Comparison of ENCODE assay signal across 9 cellular contexts in genomic region chr2:205683991-205684390, GRCh38. TPM values are rescaled to one million over a fixed set of nuclear protein-coding genes. Genes with fewer than 3 reads are reported as not detected.
DNase-seq lines count a peak whose midpoint lies in the region; ATAC-seq and TF ChIP-seq lines count a peak whose summit lies in the region.
"Had no signal": no experiment of that assay in that cellular context is flagged by ENCODE, and none has a peak within 500 bp of the region (broad histone marks: within the 10 kb centered on the region; RNA-seq: fewer than 3 reads in every experiment).

No MANE protein-coding gene starts in this region.

- no peak overlapping the region for H2AFZ ChIP-seq in parathyroid adenoma

- DNase-seq in RWPE1 (ENCODE audit: low spot score) (no peak), fibroblast of mammary gland (ENCODE audit: low read depth) (no peak), posterior vena cava (ENCODE audit: low spot score) (no peak)
- no peak for DNase-seq in stimulated activated CD4-positive, alpha-beta T cell treated with anti-CD3 and anti-CD28 coated beads, Interleukin-4, amount 100 ng/mL, for 1 hour
- DNase-seq in activated CD4-positive, CD25-positive, alpha-beta regulatory T cell treated with anti-CD3 and anti-CD28 coated beads, Interleukin-2, amount 50 U/mL, for 72 hours: no peak
- DNase-seq: KBM-7 had no signal

- CTCF ChIA-PET in RWPE1 (lab: Yijun Ruan, JAX): interaction anchor here (1.0 kb wide), 1 partner anchor 8 kb away, joined by 5 read pairs; no protein-coding TSS in a partner anchor

- H3K36me3 ChIP-seq in BLaER1 treated with 17β-estradiol and CSF1 and Interleukin-3, amounts not matched to agents 10 nM and 100 nM: no peaks in the 10 kb centered on the region
- H3K36me3 ChIP-seq in parathyroid adenoma (ENCODE audit: control insufficient read depth, insufficient read depth, low read length): no peaks in the 10 kb centered on the region

- H3K27me3 ChIP-seq in BLaER1 treated with 17β-estradiol and CSF1 and Interleukin-3, amounts not matched to agents 10 nM and 100 nM: peaks cover 61 to 78% (median 71%) of the 10 kb centered on the region in 11 experiments
- H3K27me3 ChIP-seq in parathyroid adenoma (ENCODE audit: control insufficient read depth, insufficient read depth, low read length): peaks cover 2% of the 10 kb centered on the region

- POLR2A ChIA-PET in RWPE1 (lab: Yijun Ruan, JAX; ENCODE audit: low non-redundant PET): no interaction called here

- H3K4me3 ChIP-seq in BLaER1 treated with 17β-estradiol and CSF1 and Interleukin-3, amounts not matched to agents 10 nM and 100 nM: peak overlapping the region in 6 of 10 experiments; percentile 65 to 73 (median 68); a peak in 10 of 20 replicates
- peak overlapping the region; percentile 56 for H3K4me3 ChIP-seq in fibroblast of mammary gland (ENCODE audit: control insufficient read depth, low read depth, low read length)
- peak overlapping the region; percentile 61 for H3K4me3 ChIP-seq in parathyroid adenoma (ENCODE audit: low read depth, low read length)

- H3K9ac ChIP-seq in BLaER1 treated with 17β-estradiol and CSF1 and Interleukin-3, amounts not matched to agents 10 nM and 100 nM: peak overlapping the region in 2 of 11 experiments; percentile 77 to 84; a peak in 4 of 22 replicates
- H3K9ac ChIP-seq in parathyroid adenoma: no peak overlapping the region

- peaks cover 0 to 48% (median 7%) of the 10 kb centered on the region in 11 experiments; a peak in 9 of 22 replicates for H4K20me1 ChIP-seq in BLaER1 treated with 17β-estradiol and CSF1 and Interleukin-3, amounts not matched to agents 10 nM and 100 nM

- ATAC-seq in GM18873 (IDR thresholded peaks at IDR 0.05; ENCODE audit: low FRiP score, unreplicated experiment): no peak

- intact Hi-C loops in posterior vena cava (cut with DNase I): loop anchor here (5.0 to 10.0 kb wide), 2 partner anchors 241 to 1437 kb away; no protein-coding TSS in a partner anchor

- H3K79me2 ChIP-seq in parathyroid adenoma: no peaks in the 10 kb centered on the region

- no peaks in the 10 kb centered on the region for H3K9me3 ChIP-seq in BLaER1 treated with 17β-estradiol and CSF1 and Interleukin-3, amounts not matched to agents 10 nM and 100 nM (replicated peaks in 1 of 11)
- no peaks in the 10 kb centered on the region for H3K9me3 ChIP-seq in parathyroid adenoma (ENCODE audit: control insufficient read depth, low read length)

- peak overlapping the region; percentile 97 to 100 (median 98) for H3K4me2 ChIP-seq in BLaER1 treated with 17β-estradiol and CSF1 and Interleukin-3, amounts not matched to agents 10 nM and 100 nM
- H3K4me2 ChIP-seq in parathyroid adenoma (ENCODE audit: low read length): peak overlapping the region; percentile 73

- TF ChIP-seq CTCF in RWPE1 (conservative IDR thresholded peaks at IDR 0.05; ENCODE audit: low read depth) (no peak), fibroblast of mammary gland (conservative IDR thresholded peaks at IDR 0.05; ENCODE audit: control insufficient read depth, insufficient read depth, low read depth, low read length) (no peak), parathyroid adenoma (IDR thresholded peaks at IDR 0.05) (no peak)

- peak overlapping the region in 1 of 11 experiments; percentile 1; a peak in 1 of 22 replicates for H3K27ac ChIP-seq in BLaER1 treated with 17β-estradiol and CSF1 and Interleukin-3, amounts not matched to agents 10 nM and 100 nM
- peak overlapping the region; percentile 26; the same call in 1 of the 2 replicates for H3K27ac ChIP-seq in RWPE1
- H3K27ac ChIP-seq in parathyroid adenoma: no peak overlapping the region

- peaks cover 45 to 79% (median 66%) of the 10 kb centered on the region in 10 experiments for H3K4me1 ChIP-seq in BLaER1 treated with 17β-estradiol and CSF1 and Interleukin-3, amounts not matched to agents 10 nM and 100 nM
- peaks cover 7% of the 10 kb centered on the region for H3K4me1 ChIP-seq in parathyroid adenoma

RNA-seq across cellular contexts. Expression of gene NRP2, which starts 1.7 kb away (rescaled TPM):
- 10 to 100 TPM; 80.8 to 93.5 TPM for total RNA-seq in posterior vena cava
